8 cellular contexts compared by ENCODE assay signal in the genomic region with DNA sequence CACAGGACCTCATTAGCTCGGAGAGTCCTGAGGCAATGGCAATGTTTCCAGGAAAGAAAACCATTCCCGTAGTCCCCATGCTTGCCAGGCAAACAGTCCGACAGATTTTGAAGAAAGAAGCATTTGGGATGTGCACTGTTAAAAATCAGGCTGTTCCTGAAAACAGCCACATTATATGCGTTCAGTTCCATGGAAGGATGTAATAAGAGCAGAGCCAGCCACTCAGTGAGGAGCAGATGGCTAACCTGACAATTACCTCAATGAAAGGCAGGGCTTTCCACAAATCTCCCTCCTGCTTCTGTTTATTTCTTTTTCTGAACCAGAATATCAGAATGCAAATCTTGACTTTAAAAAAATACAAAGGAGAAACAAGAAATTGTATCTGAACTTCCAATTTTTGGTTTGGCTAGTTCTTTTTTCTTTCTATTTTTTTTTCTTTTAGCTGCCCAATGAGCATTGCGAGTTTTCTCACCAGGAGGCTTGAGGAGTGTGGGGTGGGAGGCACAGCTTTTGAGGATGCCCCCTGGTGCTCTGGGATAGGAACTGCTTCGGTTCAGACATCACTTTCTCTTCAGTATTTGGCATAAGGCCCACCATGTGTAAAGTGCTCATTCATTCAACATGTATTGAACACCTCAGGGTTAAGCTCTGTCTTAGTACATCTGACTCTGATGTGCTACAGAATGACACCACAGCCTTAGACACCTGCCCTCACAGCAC.
A peak's percentile ranks its signal among the peaks of the same experiment; 100 is the strongest.
DNase-seq lines count a peak whose midpoint lies in the region; ATAC-seq, FAIRE-seq and TF ChIP-seq lines count a peak whose summit lies in the region.

No MANE protein-coding gene starts in this region.

- intact Hi-C loops in CD4-positive, alpha-beta memory T cell (cut with micrococcal nuclease) = loop anchor here (1.0 to 10.0 kb wide), 3 partner anchors 31 to 143 kb away; no protein-coding TSS in a partner anchor
- intact Hi-C loops in endothelial cell of umbilical vein (cut with micrococcal nuclease) = loop anchor here (1.0 kb wide), 2 partner anchors 31 to 1222 kb away; no protein-coding TSS in a partner anchor

- no peak overlapping the region for H3K4me3 Mint-ChIP-seq in CD4-positive, alpha-beta memory T cell
- H3K4me3 Mint-ChIP-seq in activated CD4-positive, alpha-beta T cell treated with anti-CD3 and anti-CD28 coated beads, Interleukin-2, amount 10 ng/mL, durations not matched to agents 7 days and 5 days = no peak overlapping the region
- H3K4me3 Mint-ChIP-seq in natural killer cell treated with Interleukin-12 subunit alpha and Interleukin-12 subunit beta and Interleukin-15 and Interleukin-18, amount 100 ng/mL, for 72 hours = no peak overlapping the region

- dilution Hi-C loops in endothelial cell of umbilical vein (cut with MboI; ENCODE audit: extremely low pct_ligation_motif_present, low sequenced_read_pairs) = no loop called here

- H3K27me3 Mint-ChIP-seq in CD4-positive, alpha-beta memory T cell = peaks cover 0 to 4% of the 10 kb centered on the region in 2 donors
- H3K27me3 Mint-ChIP-seq in activated CD4-positive, alpha-beta T cell treated with anti-CD3 and anti-CD28 coated beads, Interleukin-2, amount 10 ng/mL, durations not matched to agents 7 days and 5 days = no peaks in the 10 kb centered on the region
- no peaks in the 10 kb centered on the region for H3K27me3 Mint-ChIP-seq in natural killer cell treated with Interleukin-12 subunit alpha and Interleukin-12 subunit beta and Interleukin-15 and Interleukin-18, amount 100 ng/mL, for 72 hours

- H3K27me3 ChIP-seq in CD4-positive, alpha-beta memory T cell (ENCODE audit: insufficient read depth, low read length) = no peaks in the 10 kb centered on the region
- no peaks in the 10 kb centered on the region for H3K27me3 ChIP-seq in endothelial cell of umbilical vein (ENCODE audit: control insufficient read depth in 2 of 2, insufficient read depth in 2 of 2, low read length in 2 of 2)

- DNase-seq in CD4-positive, alpha-beta memory T cell = peak; percentile 50 to 62 (median 55)
- DNase-seq in GM19240 (ENCODE audit: insufficient read length, low spot score) (peak; percentile 53), NCI-H446 treated with DMSO at 0.1 percent for 48 hours (lab: John Stamatoyannopoulos, UW) (peak; percentile 0), endothelial cell of umbilical vein (ENCODE audit: low read depth, low spot score) (peak; percentile 78), mucosa of gallbladder (ENCODE audit: low spot score) (no peak)
- DNase-seq in activated CD4-positive, alpha-beta T cell treated with anti-CD3 and anti-CD28 coated beads, Interleukin-2, amount 10 ng/mL, durations not matched to agents 7 days and 5 days = peak; percentile 55
- no peak for DNase-seq in natural killer cell treated with Interleukin-12 subunit alpha and Interleukin-12 subunit beta and Interleukin-15 and Interleukin-18, amount 100 ng/mL, for 72 hours (ENCODE audit: low spot score)

- peaks cover 0 to 3% (median 1%) of the 10 kb centered on the region in 4 donors for H3K4me1 Mint-ChIP-seq in CD4-positive, alpha-beta memory T cell
- peaks cover 4% of the 10 kb centered on the region for H3K4me1 Mint-ChIP-seq in activated CD4-positive, alpha-beta T cell treated with anti-CD3 and anti-CD28 coated beads, Interleukin-2, amount 10 ng/mL, durations not matched to agents 7 days and 5 days
- peaks cover 13 to 17% of the 10 kb centered on the region in 2 donors for H3K4me1 Mint-ChIP-seq in natural killer cell treated with Interleukin-12 subunit alpha and Interleukin-12 subunit beta and Interleukin-15 and Interleukin-18, amount 100 ng/mL, for 72 hours (ENCODE audit: low read depth in 2 of 2)

- no peaks in the 10 kb centered on the region for H3K36me3 ChIP-seq in CD4-positive, alpha-beta memory T cell (ENCODE audit: insufficient read depth, low read length)
- H3K36me3 ChIP-seq in endothelial cell of umbilical vein (ENCODE audit: control insufficient read depth in 2 of 2, extremely low read depth in 1 of 2, insufficient read depth in 2 of 2, low read length in 2 of 2) = peaks cover 2 to 27% of the 10 kb centered on the region in 2 experiments

- H4K20me1 ChIP-seq in endothelial cell of umbilical vein (replicated peaks; ENCODE audit: control insufficient read depth, extremely low read depth, insufficient read depth, low read length) = no peaks in the 10 kb centered on the region

- H3K79me2 ChIP-seq in endothelial cell of umbilical vein (ENCODE audit: control insufficient read depth, insufficient read depth, low read length) = peaks cover 53% of the 10 kb centered on the region

- no peak overlapping the region for H3K4me2 ChIP-seq in endothelial cell of umbilical vein (ENCODE audit: insufficient read depth, low read length)

- H2AFZ ChIP-seq in endothelial cell of umbilical vein (ENCODE audit: low read depth, low read length) = no peak overlapping the region

- H3K9me3 ChIP-seq in CD4-positive, alpha-beta memory T cell (ENCODE audit: control insufficient read depth in 1 of 2, low read length in 2 of 2) = no peaks in the 10 kb centered on the region
- no peaks in the 10 kb centered on the region for H3K9me3 ChIP-seq in endothelial cell of umbilical vein (replicated peaks; ENCODE audit: control insufficient read depth, insufficient read depth, low read length)

- CTCF ChIA-PET in CD4-positive, alpha-beta memory T cell (lab: Charles Lee; ENCODE audit: partially characterized antibody) = interaction anchor here (0.9 to 2.8 kb wide), 13 partner anchors 9 to 1617 kb away, joined by 3 to 26 read pairs (median 4); partner anchors contain the start of gene UCHL3
- CTCF ChIA-PET in activated CD4-positive, alpha-beta T cell treated with anti-CD3 and anti-CD28 coated beads, Interleukin-2, amount 10 ng/mL, durations not matched to agents 7 days and 5 days (lab: Charles Lee) = interaction anchor here (0.6 to 1.6 kb wide), 4 partner anchors 9 to 290 kb away, joined by 3 to 4 read pairs (median 4); no protein-coding TSS in a partner anchor
- CTCF ChIA-PET in endothelial cell of umbilical vein (lab: Charles Lee) = interaction anchor here (0.6 to 2.4 kb wide), 11 partner anchors 9 to 152 kb away, joined by 3 to 13 read pairs (median 8); partner anchors contain the start of gene TBC1D4

- peak; percentile 64 for FAIRE-seq in endothelial cell of umbilical vein (lab: Jason Lieb, UNC)

- TF ChIP-seq POLR2A in endothelial cell of umbilical vein (IDR thresholded peaks at IDR 0.05; ENCODE audit: low read depth, low read length) = no peak

- H3K9me3 Mint-ChIP-seq in CD4-positive, alpha-beta memory T cell = no peaks in the 10 kb centered on the region
- no peaks in the 10 kb centered on the region for H3K9me3 Mint-ChIP-seq in activated CD4-positive, alpha-beta T cell treated with anti-CD3 and anti-CD28 coated beads, Interleukin-2, amount 10 ng/mL, durations not matched to agents 7 days and 5 days
- H3K9me3 Mint-ChIP-seq in natural killer cell treated with Interleukin-12 subunit alpha and Interleukin-12 subunit beta and Interleukin-15 and Interleukin-18, amount 100 ng/mL, for 72 hours = no peaks in the 10 kb centered on the region

- H3K27ac Mint-ChIP-seq in CD4-positive, alpha-beta memory T cell = no peak overlapping the region
- no peak overlapping the region for H3K27ac Mint-ChIP-seq in activated CD4-positive, alpha-beta T cell treated with anti-CD3 and anti-CD28 coated beads, Interleukin-2, amount 10 ng/mL, durations not matched to agents 7 days and 5 days
- peak overlapping the region in 1 of 2 donors; percentile 38 for H3K27ac Mint-ChIP-seq in natural killer cell treated with Interleukin-12 subunit alpha and Interleukin-12 subunit beta and Interleukin-15 and Interleukin-18, amount 100 ng/mL, for 72 hours

- POLR2A ChIA-PET in CD4-positive, alpha-beta memory T cell (lab: Charles Lee; ENCODE audit: partially characterized antibody) = interaction anchor here (0.6 to 2.2 kb wide), 2 partner anchors 31 to 62 kb away, joined by 5 to 18 read pairs; no protein-coding TSS in a partner anchor
- POLR2A ChIA-PET in activated CD4-positive, alpha-beta T cell treated with anti-CD3 and anti-CD28 coated beads, Interleukin-2, amount 10 ng/mL, durations not matched to agents 7 days and 5 days (lab: Charles Lee) = no interaction called here
- POLR2A ChIA-PET in endothelial cell of umbilical vein (lab: Charles Lee) = interaction anchor here (0.9 kb wide), 1 partner anchor 15 kb away, joined by 4 read pairs; no protein-coding TSS in a partner anchor

- peak; percentile 72 to 78 for TF ChIP-seq CTCF in endothelial cell of umbilical vein (IDR thresholded peaks at IDR 0.05; ENCODE audit: extremely low read depth in 1 of 2, insufficient read depth in 1 of 2, low read depth in 1 of 2, low read length in 2 of 2)

- H3K4me1 ChIP-seq in CD4-positive, alpha-beta memory T cell (ENCODE audit: insufficient read depth, low read length) = no peaks in the 10 kb centered on the region
- peaks cover 2% of the 10 kb centered on the region for H3K4me1 ChIP-seq in endothelial cell of umbilical vein (ENCODE audit: control insufficient read depth, extremely low read depth, insufficient read depth, low read length)

- ATAC-seq in HG03175 (IDR thresholded peaks at IDR 0.05; ENCODE audit: unreplicated experiment) = peak; percentile 88
- peak; percentile 82 to 83 for ATAC-seq in natural killer cell treated with Interleukin-12 subunit alpha and Interleukin-12 subunit beta and Interleukin-15 and Interleukin-18, amount 100 ng/mL, for 72 hours

- no peaks in the 10 kb centered on the region for H3K9me1 ChIP-seq in endothelial cell of umbilical vein (replicated peaks; ENCODE audit: control insufficient read depth, extremely low read depth, insufficient read depth, low read length)

- no peak overlapping the region for H3K27ac ChIP-seq in CD4-positive, alpha-beta memory T cell (ENCODE audit: low read depth, low read length)
- H3K27ac ChIP-seq in endothelial cell of umbilical vein (ENCODE audit: insufficient read depth, low read depth, low read length) = no peak overlapping the region

- no peaks in the 10 kb centered on the region for H3K36me3 Mint-ChIP-seq in CD4-positive, alpha-beta memory T cell
- H3K36me3 Mint-ChIP-seq in activated CD4-positive, alpha-beta T cell treated with anti-CD3 and anti-CD28 coated beads, Interleukin-2, amount 10 ng/mL, durations not matched to agents 7 days and 5 days (ENCODE audit: low read depth) = no peaks in the 10 kb centered on the region
- peaks cover 5% of the 10 kb centered on the region for H3K36me3 Mint-ChIP-seq in natural killer cell treated with Interleukin-12 subunit alpha and Interleukin-12 subunit beta and Interleukin-15 and Interleukin-18, amount 100 ng/mL, for 72 hours

- no peak overlapping the region for H3K4me3 ChIP-seq in CD4-positive, alpha-beta memory T cell (ENCODE audit: low read length in 2 of 2)
- H3K4me3 ChIP-seq in endothelial cell of umbilical vein (replicated peaks in 1 of 3; ENCODE audit: insufficient read depth in 1 of 3, low read depth in 1 of 3, low read length in 3 of 3) = no peak overlapping the region

- no TSS peak for BruUV-seq in endothelial cell of umbilical vein (replicated peaks; lab: Mats Ljungman, UMichigan)

- no peak overlapping the region for H3K9ac ChIP-seq in endothelial cell of umbilical vein (replicated peaks; ENCODE audit: extremely low read depth, insufficient read depth, low read length)

TF ChIP-seq in endothelial cell of umbilical vein, 7 proteins besides CTCF, POLR2A, EP300 and RAD21 (continues in another document):
- TF ChIP-seq GATA2 (IDR thresholded peaks at IDR 0.05; ENCODE audit: insufficient read depth, insufficient read length, low read depth, low read length) (no peak), POLR2AphosphoS5 (IDR thresholded peaks at IDR 0.05; ENCODE audit: insufficient read depth, low read depth, low read length) (no peak)

Comparison
In these comparisons a context has a peak if more than half of its experiments do, and no peak if none do; other contexts are left out.
1. DNase-seq: peak in CD4-positive, alpha-beta memory T cell (5 of 5), GM19240 (single experiment), NCI-H446 treated with DMSO at 0.1 percent for 48 hours (single experiment), activated CD4-positive, alpha-beta T cell treated with anti-CD3 and anti-CD28 coated beads, Interleukin-2, amount 10 ng/mL, durations not matched to agents 7 days and 5 days (single experiment) and endothelial cell of umbilical vein (single experiment); none in natural killer cell treated with Interleukin-12 subunit alpha and Interleukin-12 subunit beta and Interleukin-15 and Interleukin-18, amount 100 ng/mL, for 72 hours (single experiment) and mucosa of gallbladder (single experiment).